16 cellular contexts compared by ENCODE assay signal in the genomic region with DNA sequence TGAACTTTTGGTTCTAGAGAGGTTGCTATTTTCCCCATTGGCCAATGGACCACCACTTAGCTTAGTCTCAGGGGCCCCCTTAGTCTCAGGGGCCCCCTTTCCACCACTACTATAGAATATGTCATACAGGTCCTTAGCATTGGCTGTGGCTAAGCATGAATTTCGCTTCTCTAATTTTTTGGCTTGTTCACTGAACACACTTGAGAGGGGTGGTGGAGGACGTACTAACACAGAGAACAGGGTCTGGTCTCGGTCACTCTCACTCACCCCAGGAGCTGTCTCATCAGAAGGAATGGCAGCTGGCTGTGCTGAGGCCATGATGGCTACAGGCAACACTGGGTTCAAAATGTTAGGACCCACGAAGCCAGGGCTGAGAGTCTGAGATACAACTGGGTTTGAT. TPM values are rescaled to one million over a fixed set of nuclear protein-coding genes. Genes with fewer than 3 reads are reported as not detected.
A peak's percentile ranks its signal among the peaks of the same experiment; 100 is the strongest.
DNase-seq lines count a peak whose midpoint lies in the region; ATAC-seq, FAIRE-seq and TF ChIP-seq lines count a peak whose summit lies in the region.
"Had no signal": no experiment of that assay in that cellular context is flagged by ENCODE, and none has a peak within 500 bp of the region (broad histone marks: within the 10 kb centered on the region; RNA-seq: fewer than 3 reads in every experiment).

No MANE protein-coding gene starts in this region.

- H3K9me3 Mint-ChIP-seq in activated naive CD8-positive, alpha-beta T cell treated with anti-CD3 and anti-CD28 coated beads for 36 hours = no peaks in the 10 kb centered on the region

- peaks cover 10% of the 10 kb centered on the region for H3K4me1 Mint-ChIP-seq in activated naive CD8-positive, alpha-beta T cell treated with anti-CD3 and anti-CD28 coated beads for 36 hours

- no peak for TF ChIP-seq CTCF in GM20000 (IDR thresholded peaks at IDR 0.05; ENCODE audit: extremely low read depth, missing control alignments)

- DNase-seq in GM18507 (ENCODE audit: extremely low spot score, insufficient read length, low read depth) = peak; percentile 7
- DNase-seq in GM20000 (ENCODE audit: low spot score) = peak; percentile 51
- DNase-seq in NCI-H146 treated with DMSO at 0.1 percent for 48 hours (lab: John Stamatoyannopoulos, UW; ENCODE audit: unreplicated experiment) = no peak
- no peak for DNase-seq in activated naive CD8-positive, alpha-beta T cell treated with anti-CD3 and anti-CD28 coated beads for 36 hours
- DNase-seq in stimulated activated CD4-positive, alpha-beta T cell treated with anti-CD3 and anti-CD28 coated beads, Interleukin-1b, Interleukin-23, amount 100 ng/mL, for 48 hours = no peak
- no peak for DNase-seq in activated CD4-positive, alpha-beta T cell treated with anti-CD3 and anti-CD28 coated beads for 4 hours
- DNase-seq: effector memory CD4-positive, alpha-beta T cell; glutamatergic neuron; Kasumi-1; left ventricle myocardium inferior; NCI-H226; upper lobe of right lung had no signal

- ATAC-seq in HG02943 (IDR thresholded peaks at IDR 0.05; ENCODE audit: low read depth, unreplicated experiment) (peak; percentile 54), HG03571 (IDR thresholded peaks at IDR 0.05; ENCODE audit: unreplicated experiment) (peak; percentile 71)
- ATAC-seq: upper lobe of right lung had no signal

- peak; percentile 89 for FAIRE-seq in GM18507 (lab: Jason Lieb, UNC)

- H3K27me3 Mint-ChIP-seq in activated naive CD8-positive, alpha-beta T cell treated with anti-CD3 and anti-CD28 coated beads for 36 hours = no peaks in the 10 kb centered on the region

- H3K27ac Mint-ChIP-seq in activated naive CD8-positive, alpha-beta T cell treated with anti-CD3 and anti-CD28 coated beads for 36 hours = no peak overlapping the region

- H3K4me3 Mint-ChIP-seq in activated naive CD8-positive, alpha-beta T cell treated with anti-CD3 and anti-CD28 coated beads for 36 hours = no peak overlapping the region

- H3K36me3 Mint-ChIP-seq in activated naive CD8-positive, alpha-beta T cell treated with anti-CD3 and anti-CD28 coated beads for 36 hours = peaks cover 22% of the 10 kb centered on the region

RNA-seq across cellular contexts. Expression of gene ZNF318, which starts 30.3 kb away (rescaled TPM):
- 10 to 100 TPM in 1 of 2 experiments, 1 to 10 TPM in 1; 10.0 to 10.1 TPM for total RNA-seq in activated naive CD8-positive, alpha-beta T cell treated with anti-CD3 and anti-CD28 coated beads for 36 hours

RNA-seq across cellular contexts. Expression of gene CRIP3, which starts 30.5 kb away (rescaled TPM):
- 1 to 10 TPM; 1.4 to 1.5 TPM for total RNA-seq in activated naive CD8-positive, alpha-beta T cell treated with anti-CD3 and anti-CD28 coated beads for 36 hours
- total RNA-seq: ascending aorta, RPMI7951 had no signal

RNA-seq across cellular contexts. Expression of gene SLC22A7, which starts 41.1 kb away (rescaled TPM):
- total RNA-seq in activated naive CD8-positive, alpha-beta T cell treated with anti-CD3 and anti-CD28 coated beads for 36 hours = not detected
- total RNA-seq: left ventricle myocardium inferior, RPMI7951, upper lobe of right lung had no signal

Comparison
In these comparisons a context has a peak if more than half of its experiments do, and no peak if none do; other contexts are left out.
1. DNase-seq: peak in GM18507 (single experiment) and GM20000 (single experiment); none in NCI-H146 treated with DMSO at 0.1 percent for 48 hours (single experiment), activated naive CD8-positive, alpha-beta T cell treated with anti-CD3 and anti-CD28 coated beads for 36 hours (single experiment), stimulated activated CD4-positive, alpha-beta T cell treated with anti-CD3 and anti-CD28 coated beads, Interleukin-1b, Interleukin-23, amount 100 ng/mL, for 48 hours (single experiment) and activated CD4-positive, alpha-beta T cell treated with anti-CD3 and anti-CD28 coated beads for 4 hours (0 of 2).